Comparison of ENCODE assay signal across 1 cellular context in genomic region chr10:75399461-75400162, GRCh38.
TF ChIP-seq lines count a peak whose summit lies in the region.

No MANE protein-coding gene starts in this region.

TF ChIP-seq in HepG2, 621 proteins besides CTCF, POLR2A, EP300 and RAD21 (continued from another document and continues in another):
- TF ChIP-seq NFKB2 (CRISPR knock-in tag; IDR thresholded peaks at IDR 0.05; ENCODE audit: borderline replicate concordance) (no peak), ZNF75D (CRISPR knock-in tag; IDR thresholded peaks at IDR 0.05; ENCODE audit: borderline replicate concordance) (no peak), ZNF7 (CRISPR knock-in tag; IDR thresholded peaks at IDR 0.05) (no peak), ZSCAN20 (CRISPR knock-in tag; IDR thresholded peaks at IDR 0.05; ENCODE audit: borderline replicate concordance) (peak; percentile 28; the same call in 1 of the 2 replicates), HNF4A (CRISPR knock-in tag; IDR thresholded peaks at IDR 0.05) (0 out of 2 replicates have a peak, but pooled peaks have one; percentile 11), SSRP1 (CRISPR knock-in tag; IDR thresholded peaks at IDR 0.05) (no peak), ZNF138 (CRISPR knock-in tag; IDR thresholded peaks at IDR 0.05; ENCODE audit: low read depth) (no peak), ZNF800 (CRISPR knock-in tag; IDR thresholded peaks at IDR 0.05) (no peak), ZNF710 (CRISPR knock-in tag; IDR thresholded peaks at IDR 0.05; ENCODE audit: borderline replicate concordance) (no peak), ZBTB7B (CRISPR knock-in tag; IDR thresholded peaks at IDR 0.05) (no peak), ATF1 (CRISPR knock-in tag; IDR thresholded peaks at IDR 0.05) (no peak), ZBTB33 (CRISPR knock-in tag; IDR thresholded peaks at IDR 0.05) (no peak), ZNF235 (CRISPR knock-in tag; IDR thresholded peaks at IDR 0.05; ENCODE audit: borderline replicate concordance) (no peak), ZBTB38 (CRISPR knock-in tag; IDR thresholded peaks at IDR 0.05) (no peak), ZHX1 (CRISPR knock-in tag; IDR thresholded peaks at IDR 0.05; ENCODE audit: low read depth) (no peak), XRCC5 (optimal IDR thresholded peaks at IDR 0.05; ENCODE audit: low read length) (no peak), HDAC1 (CRISPR knock-in tag; IDR thresholded peaks at IDR 0.05) (no peak; the same call in none of the 2 replicates), ZNF232 (CRISPR knock-in tag; IDR thresholded peaks at IDR 0.05; ENCODE audit: borderline replicate concordance) (0 out of 2 replicates have a peak, but pooled peaks have one; percentile 52), NCOR1 (IDR thresholded peaks at IDR 0.05; ENCODE audit: borderline replicate concordance, low read length) (no peak), IRX3 (CRISPR knock-in tag; IDR thresholded peaks at IDR 0.05; ENCODE audit: borderline replicate concordance, low read depth) (0 out of 2 replicates have a peak, but pooled peaks have one; percentile 26), FOSL1 (CRISPR knock-in tag; IDR thresholded peaks at IDR 0.05; ENCODE audit: borderline replicate concordance) (no peak), ZNF605 (CRISPR knock-in tag; IDR thresholded peaks at IDR 0.05) (no peak), ZNF576 (CRISPR knock-in tag; IDR thresholded peaks at IDR 0.05) (no peak), ZSCAN31 (CRISPR knock-in tag; IDR thresholded peaks at IDR 0.05; ENCODE audit: low read depth) (no peak), SNRNP70 (IDR thresholded peaks at IDR 0.05; ENCODE audit: low read depth, low read length) (no peak), ASH2L (IDR thresholded peaks at IDR 0.05; ENCODE audit: insufficient read length, low read depth, low read length) (peak; percentile 39), PHB2 (IDR thresholded peaks at IDR 0.05; ENCODE audit: partially characterized antibody) (no peak), TCF7 (IDR thresholded peaks at IDR 0.05; ENCODE audit: low read depth) (peak; percentile 17; the same call in 1 of the 2 replicates), ZFP37 (CRISPR knock-in tag; IDR thresholded peaks at IDR 0.05; ENCODE audit: borderline replicate concordance) (no peak), HNF1B (CRISPR knock-in tag; IDR thresholded peaks at IDR 0.05) (no peak), SP4 (CRISPR knock-in tag; IDR thresholded peaks at IDR 0.05) (peak; percentile 56; the same call in 1 of the 2 replicates), RARA (CRISPR knock-in tag; IDR thresholded peaks at IDR 0.05) (no peak), HNRNPL (IDR thresholded peaks at IDR 0.05; ENCODE audit: low read depth, low read length) (peak; percentile 78; the same call in 1 of the 2 replicates), ZFP36L1 (CRISPR knock-in tag; IDR thresholded peaks at IDR 0.05) (no peak), NKX3-1 (CRISPR knock-in tag; IDR thresholded peaks at IDR 0.05) (no peak), MATR3 (CRISPR knock-in tag; IDR thresholded peaks at IDR 0.05) (no peak), RERE (CRISPR knock-in tag; IDR thresholded peaks at IDR 0.05; ENCODE audit: low read depth) (no peak), ZNF121 (CRISPR knock-in tag; IDR thresholded peaks at IDR 0.05) (no peak), ZC3H4 (CRISPR knock-in tag; IDR thresholded peaks at IDR 0.05; ENCODE audit: borderline replicate concordance) (no peak), PHF20 (CRISPR knock-in tag; IDR thresholded peaks at IDR 0.05) (no peak; the same call in 1 of the 2 replicates), ZNF362 (CRISPR knock-in tag; IDR thresholded peaks at IDR 0.05; ENCODE audit: borderline replicate concordance) (no peak), BRF2 (CRISPR knock-in tag; IDR thresholded peaks at IDR 0.05) (peak; percentile 31; the same call in 1 of the 2 replicates), SP2 (CRISPR knock-in tag; IDR thresholded peaks at IDR 0.05) (no peak), ZNF33B (CRISPR knock-in tag; IDR thresholded peaks at IDR 0.05) (no peak), ZNF580 (CRISPR knock-in tag; IDR thresholded peaks at IDR 0.05; ENCODE audit: borderline replicate concordance, low read depth) (no peak), MTF1 (CRISPR knock-in tag; IDR thresholded peaks at IDR 0.05) (no peak)
